In the genomic region with DNA sequence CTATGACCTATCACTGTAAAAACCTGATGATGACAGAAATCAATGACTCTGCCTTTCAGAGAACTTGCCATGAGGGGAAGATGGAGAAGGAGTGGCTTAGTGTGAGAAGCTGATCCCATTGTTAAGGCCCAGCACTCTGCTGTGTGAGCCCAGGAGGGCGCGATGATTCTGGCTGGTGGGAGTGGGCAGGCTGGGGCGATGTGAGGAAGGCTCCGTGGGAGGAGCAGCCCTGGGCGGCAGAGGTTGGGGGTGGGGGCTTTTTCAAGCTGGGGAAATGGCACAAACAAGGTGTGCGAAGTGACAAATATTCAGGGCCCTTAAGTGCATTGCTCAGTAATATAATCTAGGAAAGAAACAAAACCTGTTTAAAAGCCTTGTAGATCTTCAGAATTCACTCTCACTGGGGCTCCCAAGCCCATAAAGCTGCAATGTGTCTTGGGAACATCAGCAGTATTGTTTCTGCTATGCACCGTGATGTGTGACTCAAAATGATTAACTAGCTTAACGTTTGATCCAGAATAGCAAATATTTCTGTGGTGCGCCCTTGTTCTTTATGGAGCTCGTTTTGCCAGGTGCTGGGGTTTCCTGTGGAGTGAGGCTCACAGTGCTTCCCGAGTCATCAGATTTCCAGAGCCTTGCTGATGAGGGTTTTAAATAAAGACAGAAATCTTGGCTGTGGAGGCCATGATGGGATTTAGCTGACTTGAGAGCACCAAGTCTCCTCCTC, we compare ENCODE assay signal across 18 cellular contexts.
DNase-seq lines count a peak whose midpoint lies in the region; ATAC-seq, FAIRE-seq and TF ChIP-seq lines count a peak whose summit lies in the region.
"Had no signal": no experiment of that assay in that cellular context is flagged by ENCODE, and none has a peak within 500 bp of the region (broad histone marks: within the 10 kb centered on the region; RNA-seq: fewer than 3 reads in every experiment).

No MANE protein-coding gene starts in this region.

- H3K4me1 Mint-ChIP-seq in activated CD8-positive, alpha-beta memory T cell treated with anti-CD3 and anti-CD28 coated beads, Interleukin-2, amount 10 ng/mL, durations not matched to agents 7 days and 5 days = peaks cover 21% of the 10 kb centered on the region
- H3K4me1 Mint-ChIP-seq in activated T-helper 1 cell treated with anti-CD3 and anti-CD28 coated beads, Interleukin-12 subunit alpha, Interleukin-12 subunit beta, Interleukin-2, Interleukin-4 antibody, amounts not matched to agents 30 ng/mL and 10 ng/mL and 1 ng/mL, durations not matched to agents 14 hours and 24 hours and 36 hours (ENCODE audit: low read depth) = peaks cover 49% of the 10 kb centered on the region
- H3K4me1 Mint-ChIP-seq in type B pancreatic cell (ENCODE audit: unreplicated experiment) = peaks cover 27% of the 10 kb centered on the region

- no peak for FAIRE-seq in D721Med (lab: Jason Lieb, UNC)

- DNase-seq in activated CD8-positive, alpha-beta memory T cell treated with anti-CD3 and anti-CD28 coated beads, Interleukin-2, amount 10 ng/mL, durations not matched to agents 7 days and 5 days = peak; percentile 36
- no peak for DNase-seq in activated CD8-positive, alpha-beta memory T cell treated with anti-CD3 and anti-CD28 coated beads, Interleukin-2, amount 50 U/mL, for 4 hours
- no peak for DNase-seq in activated T-helper 1 cell treated with anti-CD3 and anti-CD28 coated beads, Interleukin-12 subunit alpha, Interleukin-12 subunit beta, Interleukin-2, Interleukin-4 antibody, amounts not matched to agents 30 ng/mL and 10 ng/mL and 1 ng/mL, durations not matched to agents 14 hours and 24 hours and 36 hours (ENCODE audit: low spot score)
- DNase-seq in kidney tubule cell (ENCODE audit: low spot score) (peak; percentile 32), type B pancreatic cell (ENCODE audit: extremely low spot score, unreplicated experiment) (peak; percentile 55), D721Med (ENCODE audit: insufficient read length, low spot score) (no peak)
- DNase-seq: activated naive CD4-positive, alpha-beta T cell treated with Interleukin-2 at 50 U/mL for 16 hours; amygdala; CD8-positive, alpha-beta memory T cell; DMS79 treated with DMSO at 0.1 percent for 48 hours; effector CD8-positive, alpha-beta T cell; glutamatergic neuron; NCI-H748 treated with DMSO at 0.1 percent for 48 hours; PC-9; sigmoid colon had no signal

- ATAC-seq in activated CD8-positive, alpha-beta memory T cell treated with anti-CD3 and anti-CD28 coated beads, Interleukin-2, amount 10 ng/mL, durations not matched to agents 7 days and 5 days = no peak
- no peak for ATAC-seq in GM18505 (IDR thresholded peaks at IDR 0.05; ENCODE audit: unreplicated experiment)
- no peak for ATAC-seq in HG03354 (IDR thresholded peaks at IDR 0.05; ENCODE audit: poor library complexity, severe bottlenecking, unreplicated experiment)

- TF ChIP-seq POLR2A in GM18505 (IDR thresholded peaks at IDR 0.05; ENCODE audit: borderline replicate concordance, extremely low read depth, insufficient read depth, insufficient read length) = no peak

- peaks cover 6% of the 10 kb centered on the region for H3K27me3 Mint-ChIP-seq in activated CD8-positive, alpha-beta memory T cell treated with anti-CD3 and anti-CD28 coated beads, Interleukin-2, amount 10 ng/mL, durations not matched to agents 7 days and 5 days
- peaks cover 4% of the 10 kb centered on the region for H3K27me3 Mint-ChIP-seq in activated T-helper 1 cell treated with anti-CD3 and anti-CD28 coated beads, Interleukin-12 subunit alpha, Interleukin-12 subunit beta, Interleukin-2, Interleukin-4 antibody, amounts not matched to agents 30 ng/mL and 10 ng/mL and 1 ng/mL, durations not matched to agents 14 hours and 24 hours and 36 hours (ENCODE audit: insufficient read depth)
- H3K27me3 Mint-ChIP-seq in type B pancreatic cell = no peaks in the 10 kb centered on the region

- intact Hi-C loops in activated T-helper 1 cell treated with anti-CD3 and anti-CD28 coated beads, Interleukin-12 subunit alpha, Interleukin-12 subunit beta, Interleukin-2, Interleukin-4 antibody, amounts not matched to agents 30 ng/mL and 10 ng/mL and 1 ng/mL, durations not matched to agents 14 hours and 24 hours and 36 hours (cut with micrococcal nuclease) = loop anchor here (10.0 kb wide), 1 partner anchor 160 kb away; no protein-coding TSS in a partner anchor

- H3K4me3 Mint-ChIP-seq in activated CD8-positive, alpha-beta memory T cell treated with anti-CD3 and anti-CD28 coated beads, Interleukin-2, amount 10 ng/mL, durations not matched to agents 7 days and 5 days = no peak overlapping the region
- no peak overlapping the region for H3K4me3 Mint-ChIP-seq in activated T-helper 1 cell treated with anti-CD3 and anti-CD28 coated beads, Interleukin-12 subunit alpha, Interleukin-12 subunit beta, Interleukin-2, Interleukin-4 antibody, amounts not matched to agents 30 ng/mL and 10 ng/mL and 1 ng/mL, durations not matched to agents 14 hours and 24 hours and 36 hours
- H3K4me3 Mint-ChIP-seq in type B pancreatic cell = no peak overlapping the region
- H3K4me3 Mint-ChIP-seq: stimulated activated effector memory CD8-positive, alpha-beta T cell treated with anti-CD3 and anti-CD28 coated beads, Interleukin-12 subunit alpha, Interleukin-12 subunit beta, amount 100 ng/mL, for 72 hours had no signal

- no peak overlapping the region for H3K27ac Mint-ChIP-seq in activated CD8-positive, alpha-beta memory T cell treated with anti-CD3 and anti-CD28 coated beads, Interleukin-2, amount 10 ng/mL, durations not matched to agents 7 days and 5 days
- peak overlapping the region; percentile 49 for H3K27ac Mint-ChIP-seq in activated T-helper 1 cell treated with anti-CD3 and anti-CD28 coated beads, Interleukin-12 subunit alpha, Interleukin-12 subunit beta, Interleukin-2, Interleukin-4 antibody, amounts not matched to agents 30 ng/mL and 10 ng/mL and 1 ng/mL, durations not matched to agents 14 hours and 24 hours and 36 hours
- peak overlapping the region; percentile 12 for H3K27ac Mint-ChIP-seq in type B pancreatic cell
- H3K27ac Mint-ChIP-seq: stimulated activated effector memory CD8-positive, alpha-beta T cell treated with anti-CD3 and anti-CD28 coated beads, Interleukin-12 subunit alpha, Interleukin-12 subunit beta, amount 100 ng/mL, for 72 hours had no signal

- H3K36me3 Mint-ChIP-seq in activated CD8-positive, alpha-beta memory T cell treated with anti-CD3 and anti-CD28 coated beads, Interleukin-2, amount 10 ng/mL, durations not matched to agents 7 days and 5 days = no peaks in the 10 kb centered on the region
- no peaks in the 10 kb centered on the region for H3K36me3 Mint-ChIP-seq in activated T-helper 1 cell treated with anti-CD3 and anti-CD28 coated beads, Interleukin-12 subunit alpha, Interleukin-12 subunit beta, Interleukin-2, Interleukin-4 antibody, amounts not matched to agents 30 ng/mL and 10 ng/mL and 1 ng/mL, durations not matched to agents 14 hours and 24 hours and 36 hours (ENCODE audit: low read depth)
- H3K36me3 Mint-ChIP-seq in type B pancreatic cell = no peaks in the 10 kb centered on the region
- H3K36me3 Mint-ChIP-seq: CD8-positive, alpha-beta memory T cell; stimulated activated effector memory CD8-positive, alpha-beta T cell treated with anti-CD3 and anti-CD28 coated beads, Interleukin-12 subunit alpha, Interleukin-12 subunit beta, amount 100 ng/mL, for 72 hours had no signal

- H3K9me3 Mint-ChIP-seq in activated CD8-positive, alpha-beta memory T cell treated with anti-CD3 and anti-CD28 coated beads, Interleukin-2, amount 10 ng/mL, durations not matched to agents 7 days and 5 days (ENCODE audit: low read depth) = no peaks in the 10 kb centered on the region
- H3K9me3 Mint-ChIP-seq in activated T-helper 1 cell treated with anti-CD3 and anti-CD28 coated beads, Interleukin-12 subunit alpha, Interleukin-12 subunit beta, Interleukin-2, Interleukin-4 antibody, amounts not matched to agents 30 ng/mL and 10 ng/mL and 1 ng/mL, durations not matched to agents 14 hours and 24 hours and 36 hours = no peaks in the 10 kb centered on the region
- no peaks in the 10 kb centered on the region for H3K9me3 Mint-ChIP-seq in type B pancreatic cell
- H3K9me3 Mint-ChIP-seq: CD8-positive, alpha-beta memory T cell; stimulated activated effector memory CD8-positive, alpha-beta T cell treated with anti-CD3 and anti-CD28 coated beads, Interleukin-12 subunit alpha, Interleukin-12 subunit beta, amount 100 ng/mL, for 72 hours had no signal

- CTCF ChIA-PET in activated CD8-positive, alpha-beta memory T cell treated with anti-CD3 and anti-CD28 coated beads, Interleukin-2, amount 10 ng/mL, durations not matched to agents 7 days and 5 days (lab: Charles Lee) = interaction anchor here (1.0 kb wide), 1 partner anchor 9 kb away, joined by 3 read pairs; no protein-coding TSS in a partner anchor

- TF ChIP-seq CTCF in type B pancreatic cell (conservative IDR thresholded peaks at IDR 0.05) = no peak
- no peak for TF ChIP-seq CTCF in D721Med (IDR thresholded peaks at IDR 0.05; ENCODE audit: insufficient read depth, missing control alignments)

Comparison
In these comparisons a context has a peak if more than half of its experiments do, and no peak if none do; other contexts are left out.
1. DNase-seq: peak in activated CD8-positive, alpha-beta memory T cell treated with anti-CD3 and anti-CD28 coated beads, Interleukin-2, amount 10 ng/mL, durations not matched to agents 7 days and 5 days (single experiment), kidney tubule cell (single experiment) and type B pancreatic cell (single experiment); none in activated CD8-positive, alpha-beta memory T cell treated with anti-CD3 and anti-CD28 coated beads, Interleukin-2, amount 50 U/mL, for 4 hours (single experiment), activated T-helper 1 cell treated with anti-CD3 and anti-CD28 coated beads, Interleukin-12 subunit alpha, Interleukin-12 subunit beta, Interleukin-2, Interleukin-4 antibody, amounts not matched to agents 30 ng/mL and 10 ng/mL and 1 ng/mL, durations not matched to agents 14 hours and 24 hours and 36 hours (single experiment) and D721Med (single experiment).